In genomic region chr17:38511126-38512108, GRCh38 we compare ENCODE assay signal across 10 cellular contexts.
DNase-seq lines count a peak whose midpoint lies in the region; ATAC-seq and TF ChIP-seq lines count a peak whose summit lies in the region.
"Had no signal": no experiment of that assay in that cellular context is flagged by ENCODE, and none has a peak within 500 bp of the region (broad histone marks: within the 10 kb centered on the region; RNA-seq: fewer than 3 reads in every experiment).

No MANE protein-coding gene starts in this region.

- peaks cover 42% of the 10 kb centered on the region for H3K27me3 Mint-ChIP-seq in activated CD4-positive, alpha-beta T cell treated with anti-CD3 and anti-CD28 coated beads, Interleukin-2, amount 10 ng/mL, durations not matched to agents 24 days and 14 days

- CTCF ChIA-PET in RWPE1 (lab: Yijun Ruan, JAX) = interaction anchor here (0.9 kb wide), 1 partner anchor 73 kb away, joined by 5 read pairs; no protein-coding TSS in a partner anchor

- H3K9me3 ChIP-seq in trophoblast cell (ENCODE audit: insufficient read depth, low read depth, low read length) = peaks cover 3% of the 10 kb centered on the region
- H3K9me3 ChIP-seq: mucosa of descending colon had no signal

- no peak for TF ChIP-seq CTCF in RWPE1 (conservative IDR thresholded peaks at IDR 0.05; ENCODE audit: low read depth)

- no peak overlapping the region for H2AK5ac ChIP-seq in trophoblast cell (ENCODE audit: low read length)

- H3K36me3 Mint-ChIP-seq in activated CD4-positive, alpha-beta T cell treated with anti-CD3 and anti-CD28 coated beads, Interleukin-2, amount 10 ng/mL, durations not matched to agents 24 days and 14 days (ENCODE audit: low read depth) = peaks cover 3% of the 10 kb centered on the region

- no peak overlapping the region for H2AFZ ChIP-seq in trophoblast cell (ENCODE audit: insufficient read depth, low read length, poor library complexity)

- peaks cover 0 to 3% of the 10 kb centered on the region in 2 experiments for H3K36me3 ChIP-seq in trophoblast cell (ENCODE audit: control insufficient read depth in 1 of 2, insufficient read depth in 2 of 2, low read length in 2 of 2)

- H3K9ac ChIP-seq in trophoblast cell (ENCODE audit: low read length) = no peak overlapping the region

- H3K27me3 ChIP-seq in trophoblast cell (ENCODE audit: insufficient read depth, low read length) = peaks cover 13% of the 10 kb centered on the region

- H3K79me1 ChIP-seq in trophoblast cell (ENCODE audit: low read length) = peaks cover 7% of the 10 kb centered on the region

- intact Hi-C loops in activated CD4-positive, alpha-beta T cell treated with anti-CD3 and anti-CD28 coated beads, Interleukin-2, amount 10 ng/mL, durations not matched to agents 24 days and 14 days (cut with micrococcal nuclease) = no loop called here

- H4K12ac ChIP-seq in trophoblast cell (ENCODE audit: low read depth, low read length) = peak overlapping the region; percentile 23

- peaks cover 6% of the 10 kb centered on the region for H3K4me1 Mint-ChIP-seq in activated CD4-positive, alpha-beta T cell treated with anti-CD3 and anti-CD28 coated beads, Interleukin-2, amount 10 ng/mL, durations not matched to agents 24 days and 14 days

- no peak for DNase-seq in activated CD4-positive, alpha-beta T cell treated with anti-CD3 and anti-CD28 coated beads, Interleukin-2, amount 10 ng/mL, durations not matched to agents 24 days and 14 days
- DNase-seq in activated CD4-positive, alpha-beta T cell treated with anti-CD3 and anti-CD28 coated beads for 4 hours = no peak
- DNase-seq in RWPE1 (ENCODE audit: low spot score) (peak; percentile 58), glomerular visceral epithelial cell (ENCODE audit: extremely low spot score) (peak; percentile 59), trophoblast cell (no peak), DMS79 treated with DMSO at 0.1 percent for 48 hours (lab: John Stamatoyannopoulos, UW) (no peak)
- DNase-seq in stimulated activated CD4-positive, alpha-beta T cell treated with anti-CD3 and anti-CD28 coated beads, Interleukin-15, amount 100 ng/mL, for 24 hours = no peak
- DNase-seq: NCI-H2081 treated with DMSO at 0.1 percent for 48 hours had no signal

- ATAC-seq in GM21360 (IDR thresholded peaks at IDR 0.05; ENCODE audit: unreplicated experiment) = no peak

- H3K4me2 ChIP-seq in trophoblast cell (ENCODE audit: low read length) = peak overlapping the region; percentile 66

- H3K27ac ChIP-seq in RWPE1 (peak overlapping the region; percentile 67), trophoblast cell (ENCODE audit: low read depth, low read length) (no peak overlapping the region)

- no peak overlapping the region for H3K4me3 ChIP-seq in trophoblast cell (ENCODE audit: low read depth, low read length)
- H3K4me3 ChIP-seq: mucosa of descending colon had no signal

- no peak overlapping the region for H3K23ac ChIP-seq in trophoblast cell (ENCODE audit: low read length)

- H2BK120ac ChIP-seq in trophoblast cell (ENCODE audit: insufficient read depth, low read length, poor library complexity) = no peak overlapping the region

- no peak overlapping the region for H3K4ac ChIP-seq in trophoblast cell (ENCODE audit: low read depth, low read length)

- peak overlapping the region; percentile 15 for H3K4me3 Mint-ChIP-seq in activated CD4-positive, alpha-beta T cell treated with anti-CD3 and anti-CD28 coated beads, Interleukin-2, amount 10 ng/mL, durations not matched to agents 24 days and 14 days

- POLR2A ChIA-PET in RWPE1 (lab: Yijun Ruan, JAX; ENCODE audit: low non-redundant PET) = no interaction called here

- H3K79me2 ChIP-seq in trophoblast cell (ENCODE audit: control insufficient read depth, insufficient read depth, low read length, poor library complexity) = peaks cover 2% of the 10 kb centered on the region

- no peak overlapping the region for H2BK5ac ChIP-seq in trophoblast cell (ENCODE audit: low read depth, low read length, poor library complexity)

- no CpG with 5 or more reads among the region's 15 CpGs for WGBS in trophoblast cell (ENCODE audit: extremely low coverage, insufficient coverage, insufficient read length)

- H3K27ac Mint-ChIP-seq in activated CD4-positive, alpha-beta T cell treated with anti-CD3 and anti-CD28 coated beads, Interleukin-2, amount 10 ng/mL, durations not matched to agents 24 days and 14 days = no peak overlapping the region

- H3K9me3 Mint-ChIP-seq in activated CD4-positive, alpha-beta T cell treated with anti-CD3 and anti-CD28 coated beads, Interleukin-2, amount 10 ng/mL, durations not matched to agents 24 days and 14 days = no peaks in the 10 kb centered on the region

- peaks cover 23 to 27% of the 10 kb centered on the region in 2 experiments for H3K4me1 ChIP-seq in trophoblast cell (ENCODE audit: control insufficient read depth in 1 of 2, insufficient read depth in 2 of 2, low read length in 2 of 2)

- no peak overlapping the region for H4K91ac ChIP-seq in trophoblast cell (ENCODE audit: low read depth, low read length)

- H4K8ac ChIP-seq in trophoblast cell (ENCODE audit: low read depth, low read length) = no peak overlapping the region

- no peak overlapping the region for H3K14ac ChIP-seq in trophoblast cell (ENCODE audit: low read length)

- no peak overlapping the region for H3K18ac ChIP-seq in trophoblast cell (ENCODE audit: low read length)

- H2BK12ac ChIP-seq in trophoblast cell (ENCODE audit: low read length) = no peak overlapping the region

Comparison
In these comparisons a context has a peak if more than half of its experiments do, and no peak if none do; other contexts are left out.
1. DNase-seq: peak in RWPE1 (single experiment) and glomerular visceral epithelial cell (single experiment); none in activated CD4-positive, alpha-beta T cell treated with anti-CD3 and anti-CD28 coated beads, Interleukin-2, amount 10 ng/mL, durations not matched to agents 24 days and 14 days (single experiment), activated CD4-positive, alpha-beta T cell treated with anti-CD3 and anti-CD28 coated beads for 4 hours (0 of 2), trophoblast cell (0 of 2), DMS79 treated with DMSO at 0.1 percent for 48 hours (single experiment) and stimulated activated CD4-positive, alpha-beta T cell treated with anti-CD3 and anti-CD28 coated beads, Interleukin-15, amount 100 ng/mL, for 24 hours (single experiment).